Comparison of ENCODE assay signal across 9 cellular contexts in the genomic region with DNA sequence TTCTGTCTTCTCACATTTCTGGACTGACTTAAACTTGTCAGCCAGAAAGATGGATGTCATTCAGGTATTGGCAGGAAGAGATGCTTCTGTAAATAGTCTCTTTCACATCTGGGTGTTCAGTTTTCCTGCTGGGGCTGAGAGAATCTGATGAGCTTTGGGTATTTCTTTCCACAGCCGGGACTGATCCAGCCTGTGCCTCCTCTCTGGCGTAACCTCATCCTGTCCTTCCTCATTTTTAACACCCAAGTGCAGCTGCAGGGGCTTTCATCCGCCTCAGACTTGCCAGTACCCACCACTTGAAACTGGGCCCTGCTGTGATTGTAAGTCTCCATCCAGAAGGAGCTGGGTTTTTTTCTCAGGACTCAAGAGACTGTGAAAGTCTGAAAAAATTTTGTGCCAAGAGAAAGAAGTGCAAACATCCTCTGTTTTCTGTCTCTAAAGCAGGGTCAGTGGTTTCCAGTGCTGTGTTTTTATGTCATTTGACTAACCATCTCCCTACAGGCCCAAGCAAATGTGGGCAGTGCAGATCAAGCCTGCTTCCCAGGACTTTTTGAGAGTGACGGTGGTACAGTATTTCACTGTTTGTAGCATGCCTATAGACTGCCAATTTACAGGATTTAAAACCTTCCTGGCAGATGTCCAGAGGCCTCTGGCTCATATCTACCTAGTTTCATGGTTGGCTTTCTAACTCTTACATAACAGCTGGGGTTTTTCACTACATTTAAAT.
DNase-seq lines count a peak whose midpoint lies in the region; ATAC-seq and TF ChIP-seq lines count a peak whose summit lies in the region.
"Had no signal": no experiment of that assay in that cellular context is flagged by ENCODE, and none has a peak within 500 bp of the region (broad histone marks: within the 10 kb centered on the region; RNA-seq: fewer than 3 reads in every experiment).

No MANE protein-coding gene starts in this region.

- H3K27me3 ChIP-seq in adipocyte (replicated peaks; ENCODE audit: control insufficient read depth, insufficient read depth, low read length) = no peaks in the 10 kb centered on the region
- H3K27me3 ChIP-seq in layer of hippocampus (ENCODE audit: control insufficient read depth, insufficient read depth, low read length) = no peaks in the 10 kb centered on the region
- no peaks in the 10 kb centered on the region for H3K27me3 ChIP-seq in vagina

- intact Hi-C loops in vagina (cut with DNase I) = no loop called here

- H3K27ac ChIP-seq in layer of hippocampus (ENCODE audit: low read depth, low read length) = peak overlapping the region; percentile 43
- H3K27ac ChIP-seq in vagina = peak overlapping the region; percentile 14

- peak overlapping the region; percentile 44 for H3K9ac ChIP-seq in adipocyte (ENCODE audit: low read length)

- peak; percentile 72 for DNase-seq in DMS 273 (lab: John Stamatoyannopoulos, UW; ENCODE audit: unreplicated experiment)
- DNase-seq in adipocyte (ENCODE audit: low read depth) = peak; percentile 40
- no peak for DNase-seq in vagina (ENCODE audit: extremely low spot score in 2 of 2)
- DNase-seq in AG08396 (ENCODE audit: low spot score) = no peak
- DNase-seq in foreskin melanocyte = no peak
- DNase-seq in activated effector memory CD4-positive, alpha-beta T cell treated with Interleukin-2 at 50 U/mL for 16 hours = no peak
- DNase-seq: activated B cell treated with CpG ODN at 0.5 μM for 24 hours had no signal

- no peaks in the 10 kb centered on the region for H3K9me3 ChIP-seq in adipocyte (ENCODE audit: control insufficient read depth, low read length)
- no peaks in the 10 kb centered on the region for H3K9me3 ChIP-seq in vagina

- ATAC-seq in HG02870 (IDR thresholded peaks at IDR 0.05; ENCODE audit: unreplicated experiment) = peak; percentile 45

- H3K36me3 ChIP-seq in adipocyte (ENCODE audit: control insufficient read depth, insufficient read depth, low read length, severe bottlenecking) = no peaks in the 10 kb centered on the region
- no peaks in the 10 kb centered on the region for H3K36me3 ChIP-seq in vagina

- no peak for TF ChIP-seq POLR2A in vagina (IDR thresholded peaks at IDR 0.05)

- no peak for TF ChIP-seq CTCF in vagina (IDR thresholded peaks at IDR 0.05)

- H3K4me3 ChIP-seq in adipocyte (ENCODE audit: low read length) = no peak overlapping the region
- H3K4me3 ChIP-seq in vagina = no peak overlapping the region

- H3K4me1 ChIP-seq in adipocyte (ENCODE audit: control insufficient read depth, insufficient read depth, low read length) (peaks cover 31% of the 10 kb centered on the region), vagina (peaks cover 25% of the 10 kb centered on the region)

Comparison
In these comparisons a context has a peak if more than half of its experiments do, and no peak if none do; other contexts are left out.
1. DNase-seq: peak in DMS 273 (single experiment) and adipocyte (single experiment); none in vagina (0 of 2), AG08396 (single experiment), foreskin melanocyte (single experiment) and activated effector memory CD4-positive, alpha-beta T cell treated with Interleukin-2 at 50 U/mL for 16 hours (single experiment).